In the genomic region with DNA sequence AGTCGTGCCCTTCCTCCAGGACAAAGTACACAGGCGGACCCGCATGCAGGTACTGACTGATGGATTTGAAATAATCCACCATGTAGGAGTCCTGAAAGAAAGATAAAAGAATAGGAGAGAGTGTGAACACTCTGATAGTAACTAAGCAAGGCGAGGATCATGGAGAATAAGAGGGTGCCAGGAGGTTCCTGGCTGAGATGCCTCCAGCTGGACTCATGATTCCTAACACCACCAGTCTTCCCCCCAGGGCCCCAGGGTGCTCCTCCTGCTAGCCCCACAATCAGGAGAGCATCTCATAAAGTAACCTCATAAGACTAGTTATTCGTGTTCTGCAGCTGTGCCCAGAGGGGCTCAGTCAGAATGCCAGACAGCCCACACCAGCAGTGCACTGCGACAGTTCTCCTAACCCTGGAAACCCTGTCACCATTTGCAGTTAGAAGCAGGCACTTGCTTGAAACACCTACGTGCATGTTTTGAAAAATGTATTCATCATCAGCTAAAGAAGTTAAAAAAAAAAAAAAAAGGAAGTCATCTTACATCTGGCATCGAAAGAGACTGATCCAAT, we compare ENCODE assay signal across 11 cellular contexts. TPM values are rescaled to one million over a fixed set of nuclear protein-coding genes. Genes with fewer than 3 reads are reported as not detected.
DNase-seq lines count a peak whose midpoint lies in the region; ATAC-seq and TF ChIP-seq lines count a peak whose summit lies in the region.
"Had no signal": no experiment of that assay in that cellular context is flagged by ENCODE, and none has a peak within 500 bp of the region (broad histone marks: within the 10 kb centered on the region; RNA-seq: fewer than 3 reads in every experiment).

No MANE protein-coding gene starts in this region.

- no peak overlapping the region for H3K4me3 Mint-ChIP-seq in activated naive CD4-positive, alpha-beta T cell treated with anti-CD3 and anti-CD28 coated beads for 36 hours
- no peak overlapping the region for H3K4me3 Mint-ChIP-seq in activated CD4-positive, alpha-beta memory T cell treated with anti-CD3 and anti-CD28 coated beads, Interleukin-2, amount 10 ng/mL, durations not matched to agents 7 days and 5 days
- H3K4me3 Mint-ChIP-seq in effector memory CD8-positive, alpha-beta T cell = no peak overlapping the region
- H3K4me3 Mint-ChIP-seq in stimulated activated naive B cell treated with anti-CD40 and anti-IgM and Interleukin-4, amounts not matched to agents 10 μg/mL and 1 μg/mL and 100 μg/mL, for 72 hours = peak overlapping the region; percentile 6 to 47

- H3K36me3 Mint-ChIP-seq in activated naive CD4-positive, alpha-beta T cell treated with anti-CD3 and anti-CD28 coated beads for 36 hours (ENCODE audit: low read depth) = peaks cover 55% of the 10 kb centered on the region
- H3K36me3 Mint-ChIP-seq in activated CD4-positive, alpha-beta memory T cell treated with anti-CD3 and anti-CD28 coated beads, Interleukin-2, amount 10 ng/mL, durations not matched to agents 7 days and 5 days (ENCODE audit: low read depth) = peaks cover 84% of the 10 kb centered on the region
- H3K36me3 Mint-ChIP-seq in effector memory CD8-positive, alpha-beta T cell (ENCODE audit: insufficient read depth) = peaks cover 97% of the 10 kb centered on the region
- H3K36me3 Mint-ChIP-seq in stimulated activated naive B cell treated with anti-CD40 and anti-IgM and Interleukin-4, amounts not matched to agents 10 μg/mL and 1 μg/mL and 100 μg/mL, for 72 hours = peaks cover 62 to 75% of the 10 kb centered on the region in 2 donors

- TF ChIP-seq POLR2A in sigmoid colon (IDR thresholded peaks at IDR 0.05) = no peak

- TF ChIP-seq CTCF in sigmoid colon (IDR thresholded peaks at IDR 0.05) = no peak

- intact Hi-C loops in activated naive CD4-positive, alpha-beta T cell treated with anti-CD3 and anti-CD28 coated beads for 36 hours (cut with micrococcal nuclease) = loop anchor here (1.0 to 2.0 kb wide), 2 partner anchors 11 to 47 kb away; a partner anchor contains a TSS
- intact Hi-C loops in sigmoid colon (cut with DNase I) = no loop called here

- no peaks in the 10 kb centered on the region for H3K4me1 ChIP-seq in sigmoid colon
- H3K4me1 ChIP-seq: uterus had no signal

- no peaks in the 10 kb centered on the region for H3K9me3 Mint-ChIP-seq in activated naive CD4-positive, alpha-beta T cell treated with anti-CD3 and anti-CD28 coated beads for 36 hours
- H3K9me3 Mint-ChIP-seq in activated CD4-positive, alpha-beta memory T cell treated with anti-CD3 and anti-CD28 coated beads, Interleukin-2, amount 10 ng/mL, durations not matched to agents 7 days and 5 days = no peaks in the 10 kb centered on the region
- no peaks in the 10 kb centered on the region for H3K9me3 Mint-ChIP-seq in effector memory CD8-positive, alpha-beta T cell
- H3K9me3 Mint-ChIP-seq in stimulated activated naive B cell treated with anti-CD40 and anti-IgM and Interleukin-4, amounts not matched to agents 10 μg/mL and 1 μg/mL and 100 μg/mL, for 72 hours = no peaks in the 10 kb centered on the region

- H3K4me3 ChIP-seq in sigmoid colon = no peak overlapping the region
- H3K4me3 ChIP-seq: uterus had no signal

- POLR2A ChIA-PET in activated CD4-positive, alpha-beta memory T cell treated with anti-CD3 and anti-CD28 coated beads, Interleukin-2, amount 10 ng/mL, durations not matched to agents 7 days and 5 days (lab: Charles Lee) = interaction anchor here (0.7 to 3.6 kb wide), 9 partner anchors 11 to 87 kb away, joined by 3 to 24 read pairs (median 4); a partner anchor contains a TSS

- DNase-seq in activated naive CD4-positive, alpha-beta T cell treated with anti-CD3 and anti-CD28 coated beads for 36 hours = peak; percentile 21
- DNase-seq in activated naive CD4-positive, alpha-beta T cell (lab: John Stamatoyannopoulos, UW) = no peak
- DNase-seq in activated CD4-positive, alpha-beta memory T cell treated with anti-CD3 and anti-CD28 coated beads, Interleukin-2, amount 10 ng/mL, durations not matched to agents 7 days and 5 days = no peak
- no peak for DNase-seq in effector memory CD8-positive, alpha-beta T cell
- DNase-seq in stimulated activated naive B cell treated with anti-CD40 and anti-IgM and Interleukin-4, amounts not matched to agents 10 μg/mL and 1 μg/mL and 100 μg/mL, for 72 hours = no peak
- DNase-seq in mesenteric fat pad (ENCODE audit: low spot score) (no peak), GDM1 (lab: John Stamatoyannopoulos, UW) (no peak), sigmoid colon (no peak)
- DNase-seq: NCI-H1417, NCI-H446, uterus had no signal

- H3K27ac ChIP-seq in sigmoid colon = no peak overlapping the region

- WGBS in sigmoid colon, 2 donors = 78 to 90% methylated on average over 8 of the region's 8 CpGs

- no peaks in the 10 kb centered on the region for H3K9me3 ChIP-seq in sigmoid colon
- H3K9me3 ChIP-seq: uterus had no signal

- CTCF ChIA-PET in activated naive CD4-positive, alpha-beta T cell treated with anti-CD3 and anti-CD28 coated beads for 36 hours (lab: Charles Lee) = interaction anchor here (0.8 to 2.5 kb wide), 2 partner anchors 24 to 51 kb away, joined by 3 to 13 read pairs; no protein-coding TSS in a partner anchor
- CTCF ChIA-PET in activated CD4-positive, alpha-beta memory T cell treated with anti-CD3 and anti-CD28 coated beads, Interleukin-2, amount 10 ng/mL, durations not matched to agents 7 days and 5 days (lab: Charles Lee) = interaction anchor here (1.2 to 2.7 kb wide), 7 partner anchors 17 to 163 kb away, joined by 3 to 10 read pairs (median 4); no protein-coding TSS in a partner anchor

- ATAC-seq in effector memory CD8-positive, alpha-beta T cell (replicated peaks) = no peak
- no peak for ATAC-seq in stimulated activated naive B cell treated with anti-CD40 and anti-IgM and Interleukin-4, amounts not matched to agents 10 μg/mL and 1 μg/mL and 100 μg/mL, for 72 hours (replicated peaks)

- no peaks in the 10 kb centered on the region for H3K27me3 Mint-ChIP-seq in activated naive CD4-positive, alpha-beta T cell treated with anti-CD3 and anti-CD28 coated beads for 36 hours (ENCODE audit: low read depth)
- H3K27me3 Mint-ChIP-seq in activated CD4-positive, alpha-beta memory T cell treated with anti-CD3 and anti-CD28 coated beads, Interleukin-2, amount 10 ng/mL, durations not matched to agents 7 days and 5 days = no peaks in the 10 kb centered on the region
- H3K27me3 Mint-ChIP-seq in effector memory CD8-positive, alpha-beta T cell = no peaks in the 10 kb centered on the region
- no peaks in the 10 kb centered on the region for H3K27me3 Mint-ChIP-seq in stimulated activated naive B cell treated with anti-CD40 and anti-IgM and Interleukin-4, amounts not matched to agents 10 μg/mL and 1 μg/mL and 100 μg/mL, for 72 hours

- no peak for TF ChIP-seq EP300 in sigmoid colon (IDR thresholded peaks at IDR 0.05)

- H3K36me3 ChIP-seq in sigmoid colon = peaks cover 28 to 100% (median 76%) of the 10 kb centered on the region in 4 donors
- H3K36me3 ChIP-seq: uterus had no signal

- H3K27ac Mint-ChIP-seq in activated naive CD4-positive, alpha-beta T cell treated with anti-CD3 and anti-CD28 coated beads for 36 hours = peak overlapping the region; percentile 39
- H3K27ac Mint-ChIP-seq in activated CD4-positive, alpha-beta memory T cell treated with anti-CD3 and anti-CD28 coated beads, Interleukin-2, amount 10 ng/mL, durations not matched to agents 7 days and 5 days = peak overlapping the region; percentile 70
- peak overlapping the region; percentile 82 to 89 for H3K27ac Mint-ChIP-seq in effector memory CD8-positive, alpha-beta T cell
- H3K27ac Mint-ChIP-seq in stimulated activated naive B cell treated with anti-CD40 and anti-IgM and Interleukin-4, amounts not matched to agents 10 μg/mL and 1 μg/mL and 100 μg/mL, for 72 hours = no peak overlapping the region

- no peaks in the 10 kb centered on the region for H3K27me3 ChIP-seq in sigmoid colon
- H3K27me3 ChIP-seq: uterus had no signal

- peaks cover 35% of the 10 kb centered on the region for H3K4me1 Mint-ChIP-seq in activated naive CD4-positive, alpha-beta T cell treated with anti-CD3 and anti-CD28 coated beads for 36 hours (ENCODE audit: low read depth)
- peaks cover 40% of the 10 kb centered on the region for H3K4me1 Mint-ChIP-seq in activated CD4-positive, alpha-beta memory T cell treated with anti-CD3 and anti-CD28 coated beads, Interleukin-2, amount 10 ng/mL, durations not matched to agents 7 days and 5 days
- H3K4me1 Mint-ChIP-seq in effector memory CD8-positive, alpha-beta T cell (ENCODE audit: low read depth in 2 of 2) = peaks cover 13% of the 10 kb centered on the region in 2 donors
- peaks cover 24 to 38% of the 10 kb centered on the region in 2 donors for H3K4me1 Mint-ChIP-seq in stimulated activated naive B cell treated with anti-CD40 and anti-IgM and Interleukin-4, amounts not matched to agents 10 μg/mL and 1 μg/mL and 100 μg/mL, for 72 hours

RNA-seq across cellular contexts. Expression of a gene that starts 36.7 kb away (rescaled TPM):
- total RNA-seq in activated naive CD4-positive, alpha-beta T cell treated with anti-CD3 and anti-CD28 coated beads for 36 hours = 10 to 100 TPM; 26.2 to 29.7 TPM
- total RNA-seq in activated CD4-positive, alpha-beta memory T cell treated with anti-CD3 and anti-CD28 coated beads, Interleukin-2, amount 10 ng/mL, durations not matched to agents 7 days and 5 days = 10 to 100 TPM; 54.9 to 55.9 TPM
- total RNA-seq in mesenteric fat pad = 29.0 TPM
- 10 to 100 TPM; 11.8 to 21.6 (median 17.4) TPM for total RNA-seq in sigmoid colon
- 10 to 100 TPM; 19.8 to 38.1 (median 27.9) TPM for polyA plus RNA-seq in sigmoid colon

RNA-seq across cellular contexts. Expression of a gene that starts 46.3 kb away (rescaled TPM):
- 10 to 100 TPM; 25.9 to 27.9 TPM for total RNA-seq in activated naive CD4-positive, alpha-beta T cell treated with anti-CD3 and anti-CD28 coated beads for 36 hours
- 10 to 100 TPM; 39.8 to 44.8 TPM for total RNA-seq in activated CD4-positive, alpha-beta memory T cell treated with anti-CD3 and anti-CD28 coated beads, Interleukin-2, amount 10 ng/mL, durations not matched to agents 7 days and 5 days
- total RNA-seq in mesenteric fat pad = 59.3 TPM
- 10 to 100 TPM; 34.9 to 59.2 (median 48.1) TPM for total RNA-seq in sigmoid colon
- 10 to 100 TPM in 2 of 3 donors, 1 to 10 TPM in 1; 9.0 to 27.4 (median 12.5) TPM for polyA plus RNA-seq in sigmoid colon

Comparison
In these comparisons a context has a peak if more than half of its experiments do, and no peak if none do; other contexts are left out.
1. H3K4me3 Mint-ChIP-seq: peak in stimulated activated naive B cell treated with anti-CD40 and anti-IgM and Interleukin-4, amounts not matched to agents 10 μg/mL and 1 μg/mL and 100 μg/mL, for 72 hours (2 of 2); none in activated naive CD4-positive, alpha-beta T cell treated with anti-CD3 and anti-CD28 coated beads for 36 hours (single experiment), activated CD4-positive, alpha-beta memory T cell treated with anti-CD3 and anti-CD28 coated beads, Interleukin-2, amount 10 ng/mL, durations not matched to agents 7 days and 5 days (single experiment) and effector memory CD8-positive, alpha-beta T cell (0 of 2).